ENCODE assay signal across 14 cellular contexts in the genomic region with DNA sequence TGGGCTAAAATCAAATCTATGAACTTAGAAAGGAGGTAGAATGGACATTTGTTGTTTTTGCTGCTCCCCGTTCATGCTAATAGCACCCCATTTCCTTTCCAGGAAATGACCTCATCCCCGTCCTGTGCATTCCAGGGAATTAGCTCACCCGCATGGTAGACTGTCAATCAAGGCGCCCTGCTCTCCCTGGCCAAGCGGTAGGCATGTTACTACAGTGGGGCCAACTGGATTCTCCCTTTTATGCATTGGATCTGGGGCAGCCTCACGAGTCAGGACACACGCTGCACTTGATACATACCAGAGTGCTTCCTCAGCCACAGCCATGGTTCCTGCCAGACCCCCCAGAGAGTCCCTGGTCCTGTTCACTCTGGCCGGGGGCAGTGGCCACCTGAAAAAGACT.
DNase-seq lines count a peak whose midpoint lies in the region; ATAC-seq, FAIRE-seq and TF ChIP-seq lines count a peak whose summit lies in the region.
"Had no signal": no experiment of that assay in that cellular context is flagged by ENCODE, and none has a peak within 500 bp of the region (broad histone marks: within the 10 kb centered on the region; RNA-seq: fewer than 3 reads in every experiment).

No MANE protein-coding gene starts in this region.

- H3K79me2 ChIP-seq in HepG2 (ENCODE audit: insufficient read depth, low read length), result no peaks in the 10 kb centered on the region
- no peaks in the 10 kb centered on the region for H3K79me2 ChIP-seq in PC-3 (ENCODE audit: low read length)

- no peak for FAIRE-seq in HepG2 (lab: Jason Lieb, UNC)

- WGBS in HepG2 (ENCODE audit: low lambda C conversion rate), result 64% methylated on average over 7 of the region's 8 CpGs
- 54% methylated on average over 6 of the region's 8 CpGs for WGBS in right lobe of liver (ENCODE audit: insufficient coverage, low coverage, low lambda C conversion rate, missing lambda C conversion rate)

- H3K27me3 ChIP-seq in HepG2 (ENCODE audit: control insufficient read depth in 1 of 2, insufficient read depth in 2 of 2, low read length in 2 of 2) (peaks cover 0 to 46% of the 10 kb centered on the region in 2 experiments; a peak in 3 of 5 replicates), right lobe of liver (no peaks in the 10 kb centered on the region), PC-3 (ENCODE audit: low read length) (peaks cover 24% of the 10 kb centered on the region)

- intact Hi-C loops in HepG2 (cut with micrococcal nuclease; ENCODE audit: unreplicated experiment), result no loop called here
- intact Hi-C loops in right lobe of liver (cut with DNase I), result no loop called here
- intact Hi-C loops in PC-3 (cut with micrococcal nuclease), result loop anchor here (10.0 kb wide), 1 partner anchor 113 kb away; the partner anchor contains the start of gene PTCH1

- CTCF ChIA-PET in HepG2 (lab: Yijun Ruan, JAX; ENCODE audit: low intra/inter-chr PET ratio, low total read pairs), result no interaction called here
- CTCF ChIA-PET in PC-3 (lab: Charles Lee), result no interaction called here

- H4K20me1 ChIP-seq in HepG2 (ENCODE audit: insufficient read depth, low read length) (no peaks in the 10 kb centered on the region), PC-3 (ENCODE audit: low read length) (no peaks in the 10 kb centered on the region)

- H3K9me3 ChIP-seq in HepG2 (ENCODE audit: low read length) (no peaks in the 10 kb centered on the region), right lobe of liver (no peaks in the 10 kb centered on the region), PC-3 (ENCODE audit: low read length) (no peaks in the 10 kb centered on the region)

- no peaks in the 10 kb centered on the region for H3K36me3 ChIP-seq in HepG2 (replicated peaks in 1 of 2; ENCODE audit: control insufficient read depth in 1 of 2, insufficient read depth in 2 of 2, low read length in 2 of 2)
- no peaks in the 10 kb centered on the region for H3K36me3 ChIP-seq in right lobe of liver
- no peaks in the 10 kb centered on the region for H3K36me3 ChIP-seq in PC-3 (ENCODE audit: low read depth, low read length)

- peaks cover 12% of the 10 kb centered on the region for H3K4me1 ChIP-seq in HepG2 (ENCODE audit: insufficient read depth, low read length)
- H3K4me1 ChIP-seq in right lobe of liver, result no peaks in the 10 kb centered on the region
- peaks cover 11% of the 10 kb centered on the region for H3K4me1 ChIP-seq in PC-3 (ENCODE audit: insufficient read depth, low read length)

- in situ Hi-C loops in HepG2 (cut with HindIII; ENCODE audit: extremely low pct_ligation_motif_present, low pct_unique_long_range_greater_than_20kb), result no loop called here

- ATAC-seq in HepG2, result no peak
- ATAC-seq in right lobe of liver, result no peak
- ATAC-seq in PC-3, result no peak
- ATAC-seq in HG03039 (IDR thresholded peaks at IDR 0.05; ENCODE audit: unreplicated experiment), result no peak

- H3K4me2 ChIP-seq in HepG2 (ENCODE audit: low read depth, low read length), result no peak overlapping the region
- no peak overlapping the region for H3K4me2 ChIP-seq in PC-3 (ENCODE audit: low read length)

- no peak for DNase-seq in HepG2 (ENCODE audit: low spot score)
- no peak for DNase-seq in right lobe of liver
- DNase-seq in amniotic epithelial cell (ENCODE audit: low read depth), result peak; percentile 19
- DNase-seq in islet precursor cell, result peak; percentile 63
- no peak for DNase-seq in PC-3
- DNase-seq in dedifferentiated amniotic fluid mesenchymal stem cell (ENCODE audit: extremely low spot score), result no peak
- DNase-seq in retina, result no peak
- DNase-seq: activated CD8-positive, alpha-beta memory T cell treated with anti-CD3 and anti-CD28 coated beads for 24 hours; activated effector memory CD4-positive, alpha-beta T cell treated with Interleukin-2 at 50 U/mL for 16 hours; natural killer cell; NCI-H1694 treated with DMSO at 0.1 percent for 48 hours; NCI-H526 had no signal

- H3K4me3 ChIP-seq in HepG2 (replicated peaks in 1 of 3; ENCODE audit: insufficient read depth in 1 of 3, low read depth in 2 of 3, low read length in 3 of 3) (no peak overlapping the region), right lobe of liver (no peak overlapping the region), PC-3 (ENCODE audit: low read length) (no peak overlapping the region)
- H3K4me3 ChIP-seq: lung had no signal

- TF ChIP-seq POLR2A in HepG2 (IDR thresholded peaks at IDR 0.05; ENCODE audit: insufficient read depth in 1 of 2, low read depth in 2 of 2, low read length in 2 of 2) (no peak), right lobe of liver (IDR thresholded peaks at IDR 0.05) (no peak)

- TF ChIP-seq CTCF in HepG2 (CRISPR knock-in tag; IDR thresholded peaks at IDR 0.05) (no peak), right lobe of liver (IDR thresholded peaks at IDR 0.05) (no peak), PC-3 (conservative IDR thresholded peaks at IDR 0.05; ENCODE audit: low read depth, low read length) (no peak)

- H2AFZ ChIP-seq in HepG2 (ENCODE audit: low read length), result no peak overlapping the region
- H2AFZ ChIP-seq in PC-3 (ENCODE audit: low read length), result no peak overlapping the region

- POLR2A ChIA-PET in HepG2 (lab: Yijun Ruan, JAX), result no interaction called here
- POLR2A ChIA-PET in PC-3 (lab: Charles Lee; ENCODE audit: unreplicated experiment), result no interaction called here

- no TSS peak for BruUV-seq in HepG2 (replicated peaks; lab: Mats Ljungman, UMichigan)
- BruUV-seq in PC-3 (replicated peaks; lab: Mats Ljungman, UMichigan), result no TSS peak

- H3K9me2 ChIP-seq in PC-3 (replicated peaks; ENCODE audit: low read length), result no peaks in the 10 kb centered on the region

- H3K27ac ChIP-seq in HepG2 (ENCODE audit: extremely low read length, insufficient read depth, low read length), result no peak overlapping the region
- no peak overlapping the region for H3K27ac ChIP-seq in right lobe of liver
- no peak overlapping the region for H3K27ac ChIP-seq in PC-3 (ENCODE audit: low read length)

- H3K9ac ChIP-seq in HepG2 (ENCODE audit: insufficient read depth, low read depth, low read length), result no peak overlapping the region
- H3K9ac ChIP-seq in PC-3 (ENCODE audit: low read length), result no peak overlapping the region

- H3F3A ChIP-seq in PC-3 (ENCODE audit: low read length, unreplicated experiment), result no peaks in the 10 kb centered on the region

- TF ChIP-seq RAD21 in HepG2 (CRISPR knock-in tag; IDR thresholded peaks at IDR 0.05), result no peak

- TF ChIP-seq EP300 in HepG2 (IDR thresholded peaks at IDR 0.05; ENCODE audit: low read depth in 2 of 2, low read length in 2 of 2) (no peak), HepG2 (CRISPR knock-in tag; IDR thresholded peaks at IDR 0.05; ENCODE audit: borderline replicate concordance) (no peak)

TF ChIP-seq in HepG2, 621 proteins besides CTCF, POLR2A, EP300 and RAD21:
- TF ChIP-seq, protein P1, sequence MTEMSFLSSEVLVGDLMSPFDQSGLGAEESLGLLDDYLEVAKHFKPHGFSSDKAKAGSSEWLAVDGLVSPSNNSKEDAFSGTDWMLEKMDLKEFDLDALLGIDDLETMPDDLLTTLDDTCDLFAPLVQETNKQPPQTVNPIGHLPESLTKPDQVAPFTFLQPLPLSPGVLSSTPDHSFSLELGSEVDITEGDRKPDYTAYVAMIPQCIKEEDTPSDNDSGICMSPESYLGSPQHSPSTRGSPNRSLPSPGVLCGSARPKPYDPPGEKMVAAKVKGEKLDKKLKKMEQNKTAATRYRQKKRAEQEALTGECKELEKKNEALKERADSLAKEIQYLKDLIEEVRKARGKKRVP (CRISPR knock-in tag; IDR thresholded peaks at IDR 0.05), result no peak
- TF ChIP-seq ZFP1 (CRISPR knock-in tag; IDR thresholded peaks at IDR 0.05) (no peak), GTF3A (CRISPR knock-in tag; conservative IDR thresholded peaks at IDR 0.05) (no peak), KDM6A (CRISPR knock-in tag; IDR thresholded peaks at IDR 0.05; ENCODE audit: low read depth) (no peak), CREM (IDR thresholded peaks at IDR 0.05) (no peak), CREM (CRISPR knock-in tag; IDR thresholded peaks at IDR 0.05) (no peak)
- TF ChIP-seq, protein P2, sequence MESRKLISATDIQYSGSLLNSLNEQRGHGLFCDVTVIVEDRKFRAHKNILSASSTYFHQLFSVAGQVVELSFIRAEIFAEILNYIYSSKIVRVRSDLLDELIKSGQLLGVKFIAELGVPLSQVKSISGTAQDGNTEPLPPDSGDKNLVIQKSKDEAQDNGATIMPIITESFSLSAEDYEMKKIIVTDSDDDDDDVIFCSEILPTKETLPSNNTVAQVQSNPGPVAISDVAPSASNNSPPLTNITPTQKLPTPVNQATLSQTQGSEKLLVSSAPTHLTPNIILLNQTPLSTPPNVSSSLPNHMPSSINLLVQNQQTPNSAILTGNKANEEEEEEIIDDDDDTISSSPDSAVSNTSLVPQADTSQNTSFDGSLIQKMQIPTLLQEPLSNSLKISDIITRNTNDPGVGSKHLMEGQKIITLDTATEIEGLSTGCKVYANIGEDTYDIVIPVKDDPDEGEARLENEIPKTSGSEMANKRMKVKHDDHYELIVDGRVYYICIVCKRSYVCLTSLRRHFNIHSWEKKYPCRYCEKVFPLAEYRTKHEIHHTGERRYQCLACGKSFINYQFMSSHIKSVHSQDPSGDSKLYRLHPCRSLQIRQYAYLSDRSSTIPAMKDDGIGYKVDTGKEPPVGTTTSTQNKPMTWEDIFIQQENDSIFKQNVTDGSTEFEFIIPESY (CRISPR knock-in tag; IDR thresholded peaks at IDR 0.05), result peak; percentile 62

Comparison
In these comparisons a context has a peak if more than half of its experiments do, and no peak if none do; other contexts are left out.
1. DNase-seq: peak in amniotic epithelial cell (single experiment) and islet precursor cell (single experiment); none in HepG2 (single experiment), right lobe of liver (0 of 3), PC-3 (single experiment), dedifferentiated amniotic fluid mesenchymal stem cell (single experiment) and retina (single experiment).